ENCODE assay signal across 2 cellular contexts in the genomic region with DNA sequence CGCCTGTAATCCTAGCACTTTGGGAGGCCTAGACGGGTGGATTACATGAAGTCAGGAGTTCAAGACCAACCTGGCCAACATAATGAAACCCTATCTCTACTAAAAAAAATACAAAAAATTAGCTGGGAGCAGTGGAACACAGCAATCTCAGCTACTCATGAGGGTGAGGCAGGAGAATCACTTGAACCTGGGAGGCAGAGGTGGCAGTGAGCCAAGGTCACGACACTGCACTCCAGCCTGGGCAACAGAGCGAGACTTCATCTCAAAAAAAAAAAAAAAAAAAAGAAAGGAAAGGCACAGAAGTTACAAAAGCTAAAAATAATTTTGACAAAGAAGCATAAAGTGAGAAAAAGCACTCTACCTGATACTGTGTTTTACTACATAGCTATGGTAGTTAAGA.
A peak's percentile ranks its signal among the peaks of the same experiment; 100 is the strongest.
DNase-seq lines count a peak whose midpoint lies in the region; TF ChIP-seq lines count a peak whose summit lies in the region.
"Not testable (repeated sequence)": the region's sequence is repeated elsewhere in the genome, so short reads cannot be mapped to it uniquely, and the experiment has no call there.

No MANE protein-coding gene starts in this region.

- not testable (repeated sequence) for TF ChIP-seq POLR2A in thyroid gland (IDR thresholded peaks at IDR 0.05)

- TF ChIP-seq EP300 in Ishikawa (IDR thresholded peaks at IDR 0.05; ENCODE audit: borderline replicate concordance): not testable (repeated sequence)

- H3K9me3 ChIP-seq in thyroid gland: not testable (repeated sequence)

- not testable (repeated sequence) for H3K36me3 ChIP-seq in thyroid gland

- not testable (repeated sequence) for TF ChIP-seq CTCF in thyroid gland (IDR thresholded peaks at IDR 0.05)

- H3K27me3 ChIP-seq in thyroid gland: not testable (repeated sequence)

- DNase-seq in thyroid gland: peak; percentile 78 to 79

- whole genome bisulfite sequencing in thyroid gland, 2 donors: 58 to 66% methylated on average over 4 of the region's 4 CpGs

- intact Hi-C loops in thyroid gland (cut with DNase I): not testable (repeated sequence)

- peaks cover 0 to 16% of the 10 kb centered on the region in 2 donors for H3K4me1 ChIP-seq in thyroid gland

- TF ChIP-seq RAD21 in Ishikawa (IDR thresholded peaks at IDR 0.05; ENCODE audit: low read depth): not testable (repeated sequence)

- not testable (repeated sequence) for H3K4me3 ChIP-seq in thyroid gland (replicated peaks in 1 of 3)

- not testable (repeated sequence) for H3K27ac ChIP-seq in thyroid gland

TF ChIP-seq in Ishikawa, 13 proteins besides CTCF, POLR2A, EP300 and RAD21:
- TF ChIP-seq NFIC (IDR thresholded peaks at IDR 0.05): peak; percentile 31; the same call in 1 of the 2 replicates
TF ChIP-seq in Ishikawa: peak in this region for 1; not testable (repeated sequence) for 12.
